10 cellular contexts compared by ENCODE assay signal in the genomic region with DNA sequence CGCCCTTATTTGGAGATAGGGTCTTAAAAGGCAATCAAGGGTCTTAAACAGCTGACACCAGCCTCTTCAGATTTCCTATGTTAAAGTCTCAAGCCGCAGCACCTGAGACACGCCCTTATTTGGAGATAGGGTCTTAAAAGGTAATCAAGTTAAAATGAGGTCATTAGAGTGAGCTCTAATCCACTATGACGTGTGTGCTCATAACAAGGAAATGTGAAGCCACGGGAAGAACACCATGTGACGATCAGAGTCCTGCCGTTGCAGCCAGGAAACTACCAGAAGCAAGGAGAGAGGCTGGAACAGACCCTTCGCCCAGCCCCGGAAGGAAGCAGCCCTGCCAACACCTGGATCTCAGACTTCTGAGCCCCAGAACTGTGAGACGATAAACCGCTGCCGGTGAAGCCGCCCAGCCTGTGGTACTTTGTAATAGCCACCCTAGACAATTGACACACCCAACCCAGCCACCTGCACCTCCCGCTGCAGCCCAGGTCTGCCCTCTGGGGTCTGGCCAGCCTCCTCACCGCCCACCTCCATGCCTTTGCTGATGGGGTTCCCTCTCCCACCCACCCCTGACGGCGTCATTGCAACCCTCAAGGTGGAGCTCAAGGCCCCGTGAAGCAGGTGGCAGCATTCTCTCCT.
A peak's percentile ranks its signal among the peaks of the same experiment; 100 is the strongest.
DNase-seq lines count a peak whose midpoint lies in the region; ATAC-seq, FAIRE-seq and TF ChIP-seq lines count a peak whose summit lies in the region.
"Had no signal": no experiment of that assay in that cellular context is flagged by ENCODE, and none has a peak within 500 bp of the region (broad histone marks: within the 10 kb centered on the region; RNA-seq: fewer than 3 reads in every experiment).

No MANE protein-coding gene starts in this region.

- H3K4me1 ChIP-seq in pancreas, result no peaks in the 10 kb centered on the region
- H3K4me1 ChIP-seq: parathyroid adenoma had no signal

- WGBS in pancreas, 2 donors, result 50 to 63% methylated on average over 18 of the region's 18 CpGs

- H3K27ac ChIP-seq in pancreas, result no peak overlapping the region
- H3K27ac ChIP-seq: parathyroid adenoma had no signal

- no peaks in the 10 kb centered on the region for H3K36me3 ChIP-seq in pancreas

- no peak overlapping the region for H3K4me3 ChIP-seq in pancreas

- no peak for TF ChIP-seq CTCF in pancreas (IDR thresholded peaks at IDR 0.05)

- no peaks in the 10 kb centered on the region for H3K27me3 ChIP-seq in pancreas

- FAIRE-seq in pancreas (lab: Jason Lieb, UNC) (no peak), frontal cortex (lab: Jason Lieb, UNC) (no peak)

- peak; percentile 33 for DNase-seq in activated CD4-positive, CD25-positive, alpha-beta regulatory T cell treated with anti-CD3 and anti-CD28 coated beads, Interleukin-2, amount 50 U/mL, for 72 hours
- no peak for DNase-seq in activated CD4-positive, CD25-positive, alpha-beta regulatory T cell (lab: John Stamatoyannopoulos, UW)
- DNase-seq in NCI-H69 (lab: John Stamatoyannopoulos, UW) (peak; percentile 50), pancreas (peak in 3 of 6 donors; percentile 37 to 67 (median 56)), frontal cortex (ENCODE audit: low spot score in 2 of 2) (no peak), NCI-H146 (lab: John Stamatoyannopoulos, UW) (no peak)
- peak; percentile 20 for DNase-seq in activated naive CD4-positive, alpha-beta T cell treated with anti-CD3 and anti-CD28 coated beads, Interleukin-2, amount 50 U/mL, for 16 hours

- no peaks in the 10 kb centered on the region for H3K9me3 ChIP-seq in pancreas

- intact Hi-C loops in pancreas (cut with DNase I), result no loop called here

- ATAC-seq in pancreas (peak; percentile 41 to 88 (median 64)), GM21576 (IDR thresholded peaks at IDR 0.05; ENCODE audit: unreplicated experiment) (no peak)
- ATAC-seq: left lobe of liver had no signal

Comparison
In these comparisons a context has a peak if more than half of its experiments do, and no peak if none do; other contexts are left out.
1. DNase-seq: peak in activated CD4-positive, CD25-positive, alpha-beta regulatory T cell treated with anti-CD3 and anti-CD28 coated beads, Interleukin-2, amount 50 U/mL, for 72 hours (single experiment), NCI-H69 (single experiment) and activated naive CD4-positive, alpha-beta T cell treated with anti-CD3 and anti-CD28 coated beads, Interleukin-2, amount 50 U/mL, for 16 hours (single experiment); none in activated CD4-positive, CD25-positive, alpha-beta regulatory T cell (0 of 4), frontal cortex (0 of 2) and NCI-H146 (single experiment).